1 cellular context compared by ENCODE assay signal in the genomic region with DNA sequence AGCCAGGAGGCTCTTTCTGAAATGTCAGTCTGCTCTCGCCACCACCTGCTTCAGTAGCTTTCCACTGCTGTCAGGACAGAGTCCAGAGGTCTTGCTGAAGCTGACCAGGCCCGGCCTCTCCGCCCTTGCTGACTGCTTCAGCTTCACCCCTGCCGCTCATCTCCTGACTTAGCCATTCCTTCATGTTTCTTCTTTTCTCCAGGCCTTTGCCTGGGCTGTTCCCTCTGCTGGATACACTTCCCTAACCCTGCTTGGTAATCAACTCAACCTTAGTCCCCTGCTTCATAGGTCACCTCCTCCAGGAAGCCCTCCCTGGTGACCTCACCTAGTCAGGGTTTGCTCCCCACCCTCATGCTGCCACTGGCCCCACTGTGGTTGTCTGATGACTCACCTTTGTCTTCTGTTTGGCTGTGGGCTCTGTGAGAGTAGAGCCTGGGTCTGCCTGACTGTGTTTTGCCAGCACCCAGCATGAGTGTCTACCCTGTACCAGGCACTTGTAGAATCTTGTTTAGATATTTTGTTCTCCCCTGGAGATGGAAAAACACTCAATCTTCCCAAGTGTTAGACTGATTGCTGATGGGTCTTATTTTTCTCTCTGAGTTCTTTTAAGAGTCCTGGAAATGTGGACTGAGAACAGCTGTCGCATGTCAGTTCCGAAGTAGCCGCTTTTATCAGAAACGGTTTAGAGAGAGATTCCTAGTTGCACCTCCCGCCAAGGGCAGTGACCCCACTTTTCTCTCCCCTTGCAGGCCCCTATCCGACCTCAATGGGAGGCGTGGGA.
TF ChIP-seq lines count a peak whose summit lies in the region.

No MANE protein-coding gene starts in this region.

TF ChIP-seq in HEK293, 187 proteins besides CTCF, POLR2A, EP300 and RAD21 (continued from another document):
- TF ChIP-seq, protein P1, sequence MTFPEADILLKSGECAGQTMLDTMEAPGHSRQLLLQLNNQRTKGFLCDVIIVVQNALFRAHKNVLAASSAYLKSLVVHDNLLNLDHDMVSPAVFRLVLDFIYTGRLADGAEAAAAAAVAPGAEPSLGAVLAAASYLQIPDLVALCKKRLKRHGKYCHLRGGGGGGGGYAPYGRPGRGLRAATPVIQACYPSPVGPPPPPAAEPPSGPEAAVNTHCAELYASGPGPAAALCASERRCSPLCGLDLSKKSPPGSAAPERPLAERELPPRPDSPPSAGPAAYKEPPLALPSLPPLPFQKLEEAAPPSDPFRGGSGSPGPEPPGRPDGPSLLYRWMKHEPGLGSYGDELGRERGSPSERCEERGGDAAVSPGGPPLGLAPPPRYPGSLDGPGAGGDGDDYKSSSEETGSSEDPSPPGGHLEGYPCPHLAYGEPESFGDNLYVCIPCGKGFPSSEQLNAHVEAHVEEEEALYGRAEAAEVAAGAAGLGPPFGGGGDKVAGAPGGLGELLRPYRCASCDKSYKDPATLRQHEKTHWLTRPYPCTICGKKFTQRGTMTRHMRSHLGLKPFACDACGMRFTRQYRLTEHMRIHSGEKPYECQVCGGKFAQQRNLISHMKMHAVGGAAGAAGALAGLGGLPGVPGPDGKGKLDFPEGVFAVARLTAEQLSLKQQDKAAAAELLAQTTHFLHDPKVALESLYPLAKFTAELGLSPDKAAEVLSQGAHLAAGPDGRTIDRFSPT (tag by site-specific recombination; IDR thresholded peaks at IDR 0.05), result no peak
- TF ChIP-seq ZNF302 (tag by site-specific recombination; IDR thresholded peaks at IDR 0.05; ENCODE audit: low read depth), result no peak
- no peak for TF ChIP-seq ZNF510 (tag by site-specific recombination; IDR thresholded peaks at IDR 0.05; ENCODE audit: insufficient replicate concordance)
- TF ChIP-seq ZBTB44 (tag by site-specific recombination; IDR thresholded peaks at IDR 0.05), result no peak
- no peak for TF ChIP-seq GLI2 (tag by site-specific recombination; IDR thresholded peaks at IDR 0.05; ENCODE audit: borderline replicate concordance, low read depth)
- TF ChIP-seq, protein P2, sequence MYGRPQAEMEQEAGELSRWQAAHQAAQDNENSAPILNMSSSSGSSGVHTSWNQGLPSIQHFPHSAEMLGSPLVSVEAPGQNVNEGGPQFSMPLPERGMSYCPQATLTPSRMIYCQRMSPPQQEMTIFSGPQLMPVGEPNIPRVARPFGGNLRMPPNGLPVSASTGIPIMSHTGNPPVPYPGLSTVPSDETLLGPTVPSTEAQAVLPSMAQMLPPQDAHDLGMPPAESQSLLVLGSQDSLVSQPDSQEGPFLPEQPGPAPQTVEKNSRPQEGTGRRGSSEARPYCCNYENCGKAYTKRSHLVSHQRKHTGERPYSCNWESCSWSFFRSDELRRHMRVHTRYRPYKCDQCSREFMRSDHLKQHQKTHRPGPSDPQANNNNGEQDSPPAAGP (tag by site-specific recombination; IDR thresholded peaks at IDR 0.05), result peak; percentile 91
- no peak for TF ChIP-seq ZBTB26 (tag by site-specific recombination; optimal IDR thresholded peaks at IDR 0.05)
- TF ChIP-seq ZNF292 (tag by site-specific recombination; IDR thresholded peaks at IDR 0.05; ENCODE audit: borderline replicate concordance, low read depth), result no peak
- TF ChIP-seq MEIS1 (CRISPR knock-in tag; IDR thresholded peaks at IDR 0.05; ENCODE audit: borderline replicate concordance), result no peak
- TF ChIP-seq ZNF184 (tag by site-specific recombination; IDR thresholded peaks at IDR 0.05), result no peak
- TF ChIP-seq ZXDB (tag by site-specific recombination; IDR thresholded peaks at IDR 0.05), result no peak
- TF ChIP-seq, protein P3, sequence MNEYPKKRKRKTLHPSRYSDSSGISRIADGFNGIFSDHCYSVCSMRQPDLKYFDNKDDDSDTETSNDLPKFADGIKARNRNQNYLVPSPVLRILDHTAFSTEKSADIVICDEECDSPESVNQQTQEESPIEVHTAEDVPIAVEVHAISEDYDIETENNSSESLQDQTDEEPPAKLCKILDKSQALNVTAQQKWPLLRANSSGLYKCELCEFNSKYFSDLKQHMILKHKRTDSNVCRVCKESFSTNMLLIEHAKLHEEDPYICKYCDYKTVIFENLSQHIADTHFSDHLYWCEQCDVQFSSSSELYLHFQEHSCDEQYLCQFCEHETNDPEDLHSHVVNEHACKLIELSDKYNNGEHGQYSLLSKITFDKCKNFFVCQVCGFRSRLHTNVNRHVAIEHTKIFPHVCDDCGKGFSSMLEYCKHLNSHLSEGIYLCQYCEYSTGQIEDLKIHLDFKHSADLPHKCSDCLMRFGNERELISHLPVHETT (tag by site-specific recombination; IDR thresholded peaks at IDR 0.05), result no peak
- TF ChIP-seq, protein P4, sequence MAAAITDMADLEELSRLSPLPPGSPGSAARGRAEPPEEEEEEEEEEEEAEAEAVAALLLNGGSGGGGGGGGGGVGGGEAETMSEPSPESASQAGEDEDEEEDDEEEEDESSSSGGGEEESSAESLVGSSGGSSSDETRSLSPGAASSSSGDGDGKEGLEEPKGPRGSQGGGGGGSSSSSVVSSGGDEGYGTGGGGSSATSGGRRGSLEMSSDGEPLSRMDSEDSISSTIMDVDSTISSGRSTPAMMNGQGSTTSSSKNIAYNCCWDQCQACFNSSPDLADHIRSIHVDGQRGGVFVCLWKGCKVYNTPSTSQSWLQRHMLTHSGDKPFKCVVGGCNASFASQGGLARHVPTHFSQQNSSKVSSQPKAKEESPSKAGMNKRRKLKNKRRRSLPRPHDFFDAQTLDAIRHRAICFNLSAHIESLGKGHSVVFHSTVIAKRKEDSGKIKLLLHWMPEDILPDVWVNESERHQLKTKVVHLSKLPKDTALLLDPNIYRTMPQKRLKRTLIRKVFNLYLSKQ (tag by site-specific recombination; IDR thresholded peaks at IDR 0.05; ENCODE audit: borderline replicate concordance), result no peak
- TF ChIP-seq ZNF23 (tag by site-specific recombination; IDR thresholded peaks at IDR 0.05; ENCODE audit: borderline replicate concordance), result no peak
- TF ChIP-seq ZNF792 (tag by site-specific recombination; IDR thresholded peaks at IDR 0.05), result no peak
- no peak for TF ChIP-seq ZSCAN5A (tag by site-specific recombination; IDR thresholded peaks at IDR 0.05)
- TF ChIP-seq ZNF19 (tag by site-specific recombination; IDR thresholded peaks at IDR 0.05; ENCODE audit: low read depth), result no peak
- peak; percentile 65 for TF ChIP-seq ZIC2 (tag by site-specific recombination; IDR thresholded peaks at IDR 0.05)
- TF ChIP-seq TRIM28 (IDR thresholded peaks at IDR 0.05; ENCODE audit: borderline replicate concordance, low read length), result no peak
- peak; percentile 69; the same call in 1 of the 2 replicates for TF ChIP-seq ZNF660 (tag by site-specific recombination; IDR thresholded peaks at IDR 0.05)
- TF ChIP-seq HOXA7 (CRISPR knock-in tag; IDR thresholded peaks at IDR 0.05; ENCODE audit: borderline replicate concordance), result no peak
- TF ChIP-seq ZBTB21 (tag by site-specific recombination; IDR thresholded peaks at IDR 0.05), result no peak
- TF ChIP-seq, protein P5, sequence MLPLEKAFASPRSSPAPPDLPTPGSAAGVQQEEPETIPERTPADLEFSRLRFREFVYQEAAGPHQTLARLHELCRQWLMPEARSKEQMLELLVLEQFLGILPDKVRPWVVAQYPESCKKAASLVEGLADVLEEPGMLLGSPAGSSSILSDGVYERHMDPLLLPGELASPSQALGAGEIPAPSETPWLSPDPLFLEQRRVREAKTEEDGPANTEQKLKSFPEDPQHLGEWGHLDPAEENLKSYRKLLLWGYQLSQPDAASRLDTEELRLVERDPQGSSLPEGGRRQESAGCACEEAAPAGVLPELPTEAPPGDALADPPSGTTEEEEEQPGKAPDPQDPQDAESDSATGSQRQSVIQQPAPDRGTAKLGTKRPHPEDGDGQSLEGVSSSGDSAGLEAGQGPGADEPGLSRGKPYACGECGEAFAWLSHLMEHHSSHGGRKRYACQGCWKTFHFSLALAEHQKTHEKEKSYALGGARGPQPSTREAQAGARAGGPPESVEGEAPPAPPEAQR (tag by site-specific recombination; IDR thresholded peaks at IDR 0.05), result no peak
- no peak for TF ChIP-seq BCL11B (tag by site-specific recombination; IDR thresholded peaks at IDR 0.05; ENCODE audit: low read depth)
- TF ChIP-seq ZNF664 (tag by site-specific recombination; IDR thresholded peaks at IDR 0.05), result no peak
- no peak for TF ChIP-seq TSHZ1 (tag by site-specific recombination; IDR thresholded peaks at IDR 0.05; ENCODE audit: borderline replicate concordance)
- no peak for TF ChIP-seq YY2 (tag by site-specific recombination; IDR thresholded peaks at IDR 0.05)
- no peak for TF ChIP-seq ZNF335 (tag by site-specific recombination; conservative IDR thresholded peaks at IDR 0.05)
- TF ChIP-seq ZNF529 (tag by site-specific recombination; IDR thresholded peaks at IDR 0.05; ENCODE audit: insufficient replicate concordance), result no peak
- no peak for TF ChIP-seq GLIS1 (tag by site-specific recombination; IDR thresholded peaks at IDR 0.05)
- TF ChIP-seq ZNF654 (tag by site-specific recombination; IDR thresholded peaks at IDR 0.05; ENCODE audit: low read depth), result no peak
- TF ChIP-seq ZBTB20 (tag by site-specific recombination; IDR thresholded peaks at IDR 0.05), result no peak
- TF ChIP-seq ZFP41 (tag by site-specific recombination; IDR thresholded peaks at IDR 0.05; ENCODE audit: borderline replicate concordance), result no peak
- TF ChIP-seq ZNF48 (tag by site-specific recombination; IDR thresholded peaks at IDR 0.05), result no peak
- TF ChIP-seq ZNF677 (tag by site-specific recombination; IDR thresholded peaks at IDR 0.05), result no peak
- no peak for TF ChIP-seq ZNF140 (tag by site-specific recombination; IDR thresholded peaks at IDR 0.05)
- TF ChIP-seq ZBTB8A (tag by site-specific recombination; IDR thresholded peaks at IDR 0.05), result no peak
- no peak for TF ChIP-seq ZNF311 (tag by site-specific recombination; IDR thresholded peaks at IDR 0.05; ENCODE audit: borderline replicate concordance)
- no peak for TF ChIP-seq ZNF514 (tag by site-specific recombination; IDR thresholded peaks at IDR 0.05)
- no peak; the same call in 1 of the 2 replicates for TF ChIP-seq ZSCAN23 (tag by site-specific recombination; IDR thresholded peaks at IDR 0.05)
- TF ChIP-seq ZNF830 (tag by site-specific recombination; IDR thresholded peaks at IDR 0.05; ENCODE audit: low read depth), result no peak
- no peak for TF ChIP-seq ZNF202 (tag by site-specific recombination; IDR thresholded peaks at IDR 0.05; ENCODE audit: borderline replicate concordance)
- TF ChIP-seq ZNF138 (tag by site-specific recombination; IDR thresholded peaks at IDR 0.05; ENCODE audit: borderline replicate concordance), result no peak
- TF ChIP-seq SCRT1 (tag by site-specific recombination; IDR thresholded peaks at IDR 0.05; ENCODE audit: borderline replicate concordance), result no peak
- TF ChIP-seq ZNF24 (tag by site-specific recombination; IDR thresholded peaks at IDR 0.05), result 0 out of 2 replicates have a peak, but pooled peaks have one; percentile 26
- TF ChIP-seq ZNF155 (tag by site-specific recombination; IDR thresholded peaks at IDR 0.05), result no peak
- 0 out of 2 replicates have a peak, but pooled peaks have one; percentile 17 for TF ChIP-seq OSR2 (tag by site-specific recombination; IDR thresholded peaks at IDR 0.05)
- 0 out of 2 replicates have a peak, but pooled peaks have one; percentile 24 for TF ChIP-seq ZNF623 (tag by site-specific recombination; IDR thresholded peaks at IDR 0.05)
- no peak for TF ChIP-seq ZNF391 (tag by site-specific recombination; IDR thresholded peaks at IDR 0.05; ENCODE audit: borderline replicate concordance, low read depth)
TF ChIP-seq in HEK293: peak in this region for 15.
